1 cellular context compared by ENCODE assay signal in genomic region chrX:54992911-54993622, GRCh38.
TF ChIP-seq lines count a peak whose summit lies in the region.

No MANE protein-coding gene starts in this region.

TF ChIP-seq in liver, 16 proteins besides CTCF, POLR2A, EP300 and RAD21 (continued from another document):
- no peak for TF ChIP-seq REST (IDR thresholded peaks at IDR 0.05)
